In the genomic region with DNA sequence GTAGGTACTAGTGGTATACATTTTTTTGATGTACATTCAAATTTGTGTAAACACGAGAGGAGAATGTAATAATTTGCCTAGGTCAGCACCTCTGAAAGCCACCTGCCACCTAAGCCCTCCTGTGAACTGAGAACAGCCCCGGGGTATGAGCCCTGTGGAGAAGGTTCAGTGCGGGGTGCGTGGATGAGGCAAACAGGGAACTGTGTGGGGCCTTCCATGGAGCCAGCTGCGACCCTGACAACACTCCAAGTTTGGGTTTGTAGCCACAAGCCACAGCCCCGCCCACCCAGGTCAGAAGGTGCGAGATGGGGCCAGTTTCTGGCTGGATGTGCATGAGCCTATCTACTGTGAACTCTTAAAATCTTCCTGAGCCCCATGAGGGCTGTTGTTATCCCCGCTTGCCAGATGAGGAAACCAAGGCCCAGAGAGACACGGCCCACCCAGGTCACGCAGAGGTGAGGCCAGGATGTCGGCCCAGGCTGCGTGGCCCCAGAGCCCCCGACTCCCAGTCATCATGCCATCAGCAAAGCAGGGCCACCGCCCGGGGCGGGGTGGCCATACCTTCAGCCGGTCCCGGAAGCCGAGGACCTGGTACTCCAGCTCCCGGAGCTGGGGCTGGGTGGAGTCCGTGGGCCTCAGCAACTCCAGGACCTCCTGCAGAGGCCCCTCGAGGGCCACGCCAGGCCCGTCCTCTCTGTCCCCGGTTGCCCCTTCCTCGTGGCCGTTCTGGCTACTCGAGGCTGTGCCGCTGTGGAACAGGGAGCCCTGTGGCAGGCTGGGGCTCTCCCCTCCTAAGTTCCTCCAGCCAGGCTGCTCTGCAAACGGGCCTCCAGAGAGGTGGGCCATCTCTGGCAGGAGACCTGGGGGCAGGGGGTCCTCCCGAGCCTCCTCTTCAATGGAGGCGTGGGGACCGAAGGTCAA, we compare ENCODE assay signal across 28 cellular contexts.
DNase-seq lines count a peak whose midpoint lies in the region; ATAC-seq and TF ChIP-seq lines count a peak whose summit lies in the region.
"Had no signal": no experiment of that assay in that cellular context is flagged by ENCODE, and none has a peak within 500 bp of the region (broad histone marks: within the 10 kb centered on the region; RNA-seq: fewer than 3 reads in every experiment).

No MANE protein-coding gene starts in this region.

- H3K4me1 ChIP-seq in mammary epithelial cell (ENCODE audit: insufficient read depth, low read length), result no peaks in the 10 kb centered on the region
- H3K4me1 ChIP-seq: body of pancreas, thyroid gland had no signal

- no peaks in the 10 kb centered on the region for H3K4me1 Mint-ChIP-seq in central memory CD8-positive, alpha-beta T cell
- H3K4me1 Mint-ChIP-seq: activated naive CD8-positive, alpha-beta T cell treated with anti-CD3 and anti-CD28 coated beads, Interleukin-2, amount 50 U/mL, for 24 hours had no signal

- H3K27me3 ChIP-seq in mammary epithelial cell (ENCODE audit: insufficient read depth, low read length), result no peaks in the 10 kb centered on the region
- H3K27me3 ChIP-seq: body of pancreas, thyroid gland had no signal

- BruUV-seq in mammary epithelial cell (replicated peaks; lab: Mats Ljungman, UMichigan), result no TSS peak

- in situ Hi-C loops in mammary epithelial cell (cut with MboI; ENCODE audit: low sequenced_read_pairs in 2 of 2), result no loop called here

- H2AFZ ChIP-seq in mammary epithelial cell (ENCODE audit: low read depth, low read length), result no peak overlapping the region

- peaks cover 36% of the 10 kb centered on the region for H3K27me3 Mint-ChIP-seq in central memory CD8-positive, alpha-beta T cell

- 88% methylated on average over 23 of the region's 33 CpGs for WGBS in mammary epithelial cell (ENCODE audit: low coverage, missing lambda C conversion rate)

- H3K27ac Mint-ChIP-seq in central memory CD8-positive, alpha-beta T cell (ENCODE audit: low read depth), result peak overlapping the region; percentile 38
- H3K27ac Mint-ChIP-seq: activated CD4-positive, alpha-beta T cell treated with anti-CD3 and anti-CD28 coated beads, Interleukin-2, amount 10 ng/mL, durations not matched to agents 7 days and 5 days; activated naive CD8-positive, alpha-beta T cell treated with anti-CD3 and anti-CD28 coated beads, Interleukin-2, amount 50 U/mL, for 24 hours had no signal

- H3K4me3 ChIP-seq in mammary epithelial cell (replicated peaks in 1 of 3; ENCODE audit: insufficient read depth in 1 of 3, low read depth in 2 of 3, low read length in 3 of 3), result no peak overlapping the region
- H3K4me3 ChIP-seq: body of pancreas, esophagus muscularis mucosa, gastrocnemius medialis, lung, smooth muscle cell, thyroid gland had no signal

- H3K4me3 Mint-ChIP-seq in central memory CD8-positive, alpha-beta T cell, result no peak overlapping the region
- H3K4me3 Mint-ChIP-seq: activated CD4-positive, alpha-beta T cell treated with anti-CD3 and anti-CD28 coated beads, Interleukin-2, amount 10 ng/mL, durations not matched to agents 7 days and 5 days; activated naive CD8-positive, alpha-beta T cell treated with anti-CD3 and anti-CD28 coated beads, Interleukin-2, amount 50 U/mL, for 24 hours had no signal

- intact Hi-C loops in mammary epithelial cell (cut with micrococcal nuclease), result no loop called here

- no peak for TF ChIP-seq CTCF in mammary epithelial cell (conservative IDR thresholded peaks at IDR 0.05 in 1 of 2, IDR thresholded peaks at IDR 0.05 in 1 of 2; ENCODE audit: extremely low read depth in 1 of 2, insufficient read depth in 1 of 2, low read depth in 1 of 2, low read length in 2 of 2)

- no peak overlapping the region for H3K27ac ChIP-seq in mammary epithelial cell (ENCODE audit: insufficient read depth, low read depth, low read length)
- H3K27ac ChIP-seq: body of pancreas, esophagus muscularis mucosa, gastrocnemius medialis, thyroid gland, WERI-Rb-1 had no signal

- ATAC-seq in central memory CD8-positive, alpha-beta T cell (replicated peaks; ENCODE audit: extremely low read depth, poor library complexity, severe bottlenecking), result no peak
- no peak for ATAC-seq in stimulated activated naive CD8-positive, alpha-beta T cell treated with anti-CD3 and anti-CD28 coated beads, Interleukin-15, Interleukin-2, amounts not matched to agents 100 U/mL and 50 U/mL, for 24 hours
- ATAC-seq: body of pancreas, gastrocnemius medialis had no signal

- no peaks in the 10 kb centered on the region for H3K9me3 Mint-ChIP-seq in central memory CD8-positive, alpha-beta T cell
- H3K9me3 Mint-ChIP-seq: activated CD4-positive, alpha-beta T cell treated with anti-CD3 and anti-CD28 coated beads, Interleukin-2, amount 10 ng/mL, durations not matched to agents 7 days and 5 days; activated naive CD8-positive, alpha-beta T cell treated with anti-CD3 and anti-CD28 coated beads, Interleukin-2, amount 50 U/mL, for 24 hours had no signal

- no peaks in the 10 kb centered on the region for H3K9me3 ChIP-seq in mammary epithelial cell (replicated peaks; ENCODE audit: insufficient read depth, low read length)
- H3K9me3 ChIP-seq: body of pancreas, esophagus muscularis mucosa, gastrocnemius medialis, thyroid gland had no signal

- H4K20me1 ChIP-seq in mammary epithelial cell (ENCODE audit: insufficient read depth, low read length), result no peaks in the 10 kb centered on the region

- DNase-seq in NCI-H1417 (lab: John Stamatoyannopoulos, UW), result peak in 2 of 3 experiments; percentile 60 to 83
- no peak for DNase-seq in NCI-H1417 treated with DMSO at 0.1 percent for 48 hours (lab: John Stamatoyannopoulos, UW)
- DNase-seq in NCI-H526 (lab: John Stamatoyannopoulos, UW), result peak; percentile 83 to 95
- no peak for DNase-seq in central memory CD8-positive, alpha-beta T cell (ENCODE audit: low spot score in 2 of 2)
- peak; percentile 24 for DNase-seq in stimulated activated naive CD8-positive, alpha-beta T cell treated with anti-CD3 and anti-CD28 coated beads, Interleukin-15, Interleukin-2, amounts not matched to agents 100 U/mL and 50 U/mL, for 24 hours
- DNase-seq in mammary epithelial cell, result no peak
- no peak for DNase-seq in stimulated activated CD4-positive, alpha-beta T cell treated with anti-CD3 and anti-CD28 coated beads, Interleukin-15, amount 100 ng/mL, for 24 hours
- DNase-seq in activated T-cell treated with anti-CD3 and anti-CD28 coated beads, Interleukin-2, amount 50 U/mL, for 1 hour, result no peak
- DNase-seq: 8988T; activated CD4-positive, alpha-beta T cell treated with anti-CD3 and anti-CD28 coated beads, Interleukin-2, amount 10 ng/mL, durations not matched to agents 7 days and 5 days; activated CD8-positive, alpha-beta memory T cell treated with anti-CD3 and anti-CD28 coated beads, Interleukin-2, amount 50 U/mL, for 4 hours; activated gamma-delta T cell; activated naive CD8-positive, alpha-beta T cell treated with anti-CD3 and anti-CD28 coated beads, Interleukin-2, amount 50 U/mL, for 24 hours; AML-193; body of pancreas; effector memory CD4-positive, alpha-beta T cell; gastrocnemius medialis; kidney; NCI-H1694; NCI-H2171; stimulated activated CD4-positive, alpha-beta T cell treated with anti-CD3 and anti-CD28 coated beads, Interleukin-2, amount 100 ng/mL, for 48 hours; stimulated activated naive CD4-positive, alpha-beta T cell; T-helper 2 cell; thyroid gland; WERI-Rb-1 had no signal

- peaks cover 9% of the 10 kb centered on the region for H3K36me3 Mint-ChIP-seq in central memory CD8-positive, alpha-beta T cell (ENCODE audit: insufficient read depth)

- H3K4me2 ChIP-seq in mammary epithelial cell (ENCODE audit: insufficient read depth, low read depth, low read length), result no peak overlapping the region
- H3K4me2 ChIP-seq: smooth muscle cell had no signal

- no peak overlapping the region for H3K9ac ChIP-seq in mammary epithelial cell (ENCODE audit: insufficient read depth, low read length)

- no peaks in the 10 kb centered on the region for H3K36me3 ChIP-seq in mammary epithelial cell (ENCODE audit: insufficient read depth, low read length)
- H3K36me3 ChIP-seq: gastrocnemius medialis, thyroid gland, WERI-Rb-1 had no signal

- H3K79me2 ChIP-seq in mammary epithelial cell (ENCODE audit: insufficient read depth, low read length), result no peaks in the 10 kb centered on the region

- dilution Hi-C loops in mammary epithelial cell (cut with HindIII; ENCODE audit: low sequenced_read_pairs), result no loop called here

- CTCF ChIA-PET in mammary epithelial cell (lab: Charles Lee; ENCODE audit: low non-redundant PET), result no interaction called here

Comparison
In these comparisons a context has a peak if more than half of its experiments do, and no peak if none do; other contexts are left out.
1. DNase-seq: peak in NCI-H1417 (2 of 3), NCI-H526 (2 of 2) and stimulated activated naive CD8-positive, alpha-beta T cell treated with anti-CD3 and anti-CD28 coated beads, Interleukin-15, Interleukin-2, amounts not matched to agents 100 U/mL and 50 U/mL, for 24 hours (single experiment); none in NCI-H1417 treated with DMSO at 0.1 percent for 48 hours (single experiment), central memory CD8-positive, alpha-beta T cell (0 of 2), mammary epithelial cell (single experiment), stimulated activated CD4-positive, alpha-beta T cell treated with anti-CD3 and anti-CD28 coated beads, Interleukin-15, amount 100 ng/mL, for 24 hours (single experiment) and activated T-cell treated with anti-CD3 and anti-CD28 coated beads, Interleukin-2, amount 50 U/mL, for 1 hour (single experiment).